Comparison of ENCODE assay signal across 1 cellular context in the genomic region with DNA sequence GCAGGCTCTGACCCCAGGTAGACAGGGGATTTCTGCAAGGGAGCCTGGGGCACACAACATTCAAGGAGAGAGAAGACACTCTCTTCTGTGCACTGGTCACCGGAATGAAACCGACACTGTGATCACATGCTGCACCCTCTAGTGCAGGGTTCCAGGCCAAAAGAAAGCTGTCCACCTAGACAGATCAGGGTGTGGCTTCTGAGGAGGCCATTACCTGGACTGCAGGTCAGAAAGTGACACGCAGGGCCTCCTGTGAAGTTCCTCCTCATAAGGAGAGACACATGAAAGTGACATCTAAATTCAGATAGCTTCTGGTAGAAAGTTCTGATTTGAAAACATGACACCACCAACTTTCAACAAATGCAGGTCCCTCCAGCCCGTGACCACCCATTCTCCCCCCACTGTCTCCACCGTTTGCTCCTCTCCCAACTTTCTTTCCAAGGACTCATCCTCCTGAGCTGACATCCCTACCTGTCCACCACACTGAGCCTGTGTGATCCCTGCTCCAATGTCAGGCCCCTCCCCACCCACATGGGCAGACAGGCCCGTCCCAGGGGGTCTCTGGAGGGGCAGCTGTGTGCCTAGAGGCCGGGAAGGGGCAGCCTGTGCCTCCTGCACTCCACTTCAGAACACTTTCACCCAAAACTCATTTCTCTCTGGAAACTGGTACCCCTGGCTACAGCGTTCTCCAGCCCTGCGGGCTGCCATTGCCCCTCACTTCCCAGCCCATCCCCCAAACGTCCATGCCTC.
TF ChIP-seq lines count a peak whose summit lies in the region.

No MANE protein-coding gene starts in this region.

TF ChIP-seq in IMR-90, 13 proteins besides CTCF, POLR2A, EP300 and RAD21 (continued from another document):
- TF ChIP-seq MXI1 (IDR thresholded peaks at IDR 0.05; ENCODE audit: borderline replicate concordance, low read depth, low read length) (no peak), CHD1 (IDR thresholded peaks at IDR 0.05; ENCODE audit: low read depth, low read length) (no peak), NFE2L2 (IDR thresholded peaks at IDR 0.05; ENCODE audit: low read depth, low read length) (no peak), FOS (IDR thresholded peaks at IDR 0.05; ENCODE audit: low read depth, low read length) (no peak), MAFK (IDR thresholded peaks at IDR 0.05; ENCODE audit: low read depth, low read length) (no peak), RFX5 (IDR thresholded peaks at IDR 0.05; ENCODE audit: low read depth, low read length) (no peak), RCOR1 (IDR thresholded peaks at IDR 0.05; ENCODE audit: insufficient replicate concordance, low read length) (no peak)
- TF ChIP-seq, protein P1, sequence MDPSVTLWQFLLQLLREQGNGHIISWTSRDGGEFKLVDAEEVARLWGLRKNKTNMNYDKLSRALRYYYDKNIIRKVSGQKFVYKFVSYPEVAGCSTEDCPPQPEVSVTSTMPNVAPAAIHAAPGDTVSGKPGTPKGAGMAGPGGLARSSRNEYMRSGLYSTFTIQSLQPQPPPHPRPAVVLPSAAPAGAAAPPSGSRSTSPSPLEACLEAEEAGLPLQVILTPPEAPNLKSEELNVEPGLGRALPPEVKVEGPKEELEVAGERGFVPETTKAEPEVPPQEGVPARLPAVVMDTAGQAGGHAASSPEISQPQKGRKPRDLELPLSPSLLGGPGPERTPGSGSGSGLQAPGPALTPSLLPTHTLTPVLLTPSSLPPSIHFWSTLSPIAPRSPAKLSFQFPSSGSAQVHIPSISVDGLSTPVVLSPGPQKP (IDR thresholded peaks at IDR 0.05; ENCODE audit: borderline replicate concordance, low read depth, low read length), result no peak
